1 cellular context compared by ENCODE assay signal in genomic region chr1:54052470-54052933, GRCh38.
TF ChIP-seq lines count a peak whose summit lies in the region.

No MANE protein-coding gene starts in this region.

TF ChIP-seq in H1, 55 proteins besides CTCF, POLR2A, EP300 and RAD21 (continued from another document):
- TF ChIP-seq E2F6 (IDR thresholded peaks at IDR 0.05) (no peak), KDM4A (IDR thresholded peaks at IDR 0.05; ENCODE audit: low read depth, low read length, severe bottlenecking) (peak; percentile 5), SRF (IDR thresholded peaks at IDR 0.05; ENCODE audit: low read depth, low read length) (no peak), POLR2AphosphoS5 (IDR thresholded peaks at IDR 0.05; ENCODE audit: low read depth, low read length) (0 out of 2 replicates have a peak, but pooled peaks have one; percentile 4), SP1 (IDR thresholded peaks at IDR 0.05; ENCODE audit: low read depth, low read length) (no peak), TAF1 (IDR thresholded peaks at IDR 0.05; ENCODE audit: low read depth, low read length) (peak; percentile 54; the same call in 1 of the 2 replicates), GABPA (IDR thresholded peaks at IDR 0.05; ENCODE audit: borderline replicate concordance, insufficient read depth, low read length) (no peak), SUZ12 (IDR thresholded peaks at IDR 0.05; ENCODE audit: low read length) (no peak), RXRA (IDR thresholded peaks at IDR 0.05; ENCODE audit: insufficient read depth, low read depth, low read length) (no peak), SIN3A (conservative IDR thresholded peaks at IDR 0.05 in 1 of 2, IDR thresholded peaks at IDR 0.05 in 1 of 2; ENCODE audit: low read depth in 1 of 2, low read length in 2 of 2) (peak in 1 of 2 experiments; percentile 54; a peak in 2 of 4 replicates), HDAC6 (IDR thresholded peaks at IDR 0.05; ENCODE audit: low read depth, low read length) (no peak)
